ENCODE assay signal across 24 cellular contexts in genomic region chr12:52798003-52798670, GRCh38. TPM values are rescaled to one million over a fixed set of nuclear protein-coding genes. Genes with fewer than 3 reads are reported as not detected.
DNase-seq lines count a peak whose midpoint lies in the region; ATAC-seq and TF ChIP-seq lines count a peak whose summit lies in the region.
"Had no signal": no experiment of that assay in that cellular context is flagged by ENCODE, and none has a peak within 500 bp of the region (broad histone marks: within the 10 kb centered on the region; RNA-seq: fewer than 3 reads in every experiment).

No MANE protein-coding gene starts in this region.

- ATAC-seq in GM18870 (IDR thresholded peaks at IDR 0.05; ENCODE audit: unreplicated experiment) (no peak), GM18873 (IDR thresholded peaks at IDR 0.05; ENCODE audit: low FRiP score, unreplicated experiment) (no peak)
- ATAC-seq: activated T-cell treated with anti-CD3 and anti-CD28 coated beads, Interleukin-2, amount 50 U/mL, for 72 hours; effector memory CD8-positive, alpha-beta T cell; natural killer cell had no signal

- intact Hi-C loops in MCF 10A (cut with micrococcal nuclease): no loop called here
- intact Hi-C loops in breast epithelium (cut with DNase I; ENCODE audit: low total_unique reads): loop anchor here (10.0 kb wide), 1 partner anchor 47 kb away; the partner anchor contains the start of gene KRT78

- DNase-seq in MCF 10A (ENCODE audit: unreplicated experiment) (no peak), breast epithelium (ENCODE audit: low spot score in 2 of 2) (no peak), RWPE1 (ENCODE audit: low spot score) (peak; percentile 64), fibroblast of mammary gland (ENCODE audit: low read depth) (peak; percentile 70), NCI-H1930 (lab: John Stamatoyannopoulos, UW) (no peak)
- no peak for DNase-seq in effector memory CD4-positive, alpha-beta T cell
- DNase-seq: 8988T; activated CD4-positive, alpha-beta memory T cell treated with anti-CD3 and anti-CD28 coated beads for 36 hours; activated naive CD8-positive, alpha-beta T cell treated with anti-CD3 and anti-CD28 coated beads, Interleukin-2, amount 10 ng/mL, durations not matched to agents 7 days and 5 days; activated T-cell treated with anti-CD3 and anti-CD28 coated beads, Interleukin-2, amount 50 U/mL, for 72 hours; CD4-positive, alpha-beta memory T cell; effector memory CD8-positive, alpha-beta T cell; GOT3; natural killer cell; NCI-H1092 treated with DMSO at 0.1 percent for 48 hours; NCI-H748 treated with DMSO at 0.1 percent for 48 hours; stimulated activated CD4-positive, alpha-beta T cell treated with anti-CD3 and anti-CD28 coated beads, Interleukin-12 subunit alpha, Interleukin-12 subunit beta, amount 100 ng/mL, for 4 hours; stimulated activated naive CD4-positive, alpha-beta T cell treated with Interleukin-2 at 50 U/mL for 16 hours; upper lobe of left lung had no signal

- no peak overlapping the region for H3K4me3 ChIP-seq in breast epithelium
- H3K4me3 ChIP-seq in fibroblast of mammary gland (ENCODE audit: control insufficient read depth, low read depth, low read length): no peak overlapping the region
- no peak overlapping the region for H3K4me3 ChIP-seq in effector memory CD4-positive, alpha-beta T cell (ENCODE audit: insufficient read depth, low read depth, low read length, poor library complexity, severe bottlenecking)
- H3K4me3 ChIP-seq: upper lobe of left lung had no signal

- H3K27ac Mint-ChIP-seq in MCF 10A (ENCODE audit: low read depth, unreplicated experiment): peak overlapping the region; percentile 7
- H3K27ac Mint-ChIP-seq: activated CD4-positive, alpha-beta memory T cell treated with anti-CD3 and anti-CD28 coated beads for 36 hours; activated naive CD8-positive, alpha-beta T cell treated with anti-CD3 and anti-CD28 coated beads, Interleukin-2, amount 10 ng/mL, durations not matched to agents 7 days and 5 days; activated T-cell treated with anti-CD3 and anti-CD28 coated beads, Interleukin-2, amount 50 U/mL, for 72 hours; CD4-positive, alpha-beta memory T cell; effector memory CD8-positive, alpha-beta T cell; IgD-negative memory B cell; natural killer cell had no signal

- peaks cover 27% of the 10 kb centered on the region for H3K4me1 Mint-ChIP-seq in MCF 10A (ENCODE audit: insufficient read depth, unreplicated experiment)
- H3K4me1 Mint-ChIP-seq: CD4-positive, alpha-beta memory T cell; IgD-negative memory B cell had no signal

- H3K36me3 ChIP-seq in breast epithelium: no peaks in the 10 kb centered on the region
- no peaks in the 10 kb centered on the region for H3K36me3 ChIP-seq in effector memory CD4-positive, alpha-beta T cell (ENCODE audit: control insufficient read depth, insufficient read depth, low read length)
- H3K36me3 ChIP-seq: upper lobe of left lung had no signal

- no peaks in the 10 kb centered on the region for H3K9me3 ChIP-seq in breast epithelium
- H3K9me3 ChIP-seq in effector memory CD4-positive, alpha-beta T cell (ENCODE audit: control insufficient read depth, low read length): no peaks in the 10 kb centered on the region
- H3K9me3 ChIP-seq: upper lobe of left lung had no signal

- H3K27ac ChIP-seq in breast epithelium: no peak overlapping the region
- no peak overlapping the region for H3K27ac ChIP-seq in RWPE1
- no peak overlapping the region for H3K27ac ChIP-seq in effector memory CD4-positive, alpha-beta T cell (ENCODE audit: insufficient read depth, low read length, poor library complexity, severe bottlenecking)
- H3K27ac ChIP-seq: upper lobe of left lung, VCaP had no signal

- CTCF ChIA-PET in MCF 10A (lab: Yijun Ruan, JAX) (interaction anchor here (0.6 kb wide), 1 partner anchor 11 kb away, joined by 3 read pairs; no protein-coding TSS in a partner anchor), RWPE1 (lab: Yijun Ruan, JAX) (interaction anchor here (0.7 kb wide), 1 partner anchor 25 kb away, joined by 3 read pairs; no protein-coding TSS in a partner anchor)

- no peaks in the 10 kb centered on the region for H3K4me1 ChIP-seq in breast epithelium
- H3K4me1 ChIP-seq in effector memory CD4-positive, alpha-beta T cell (ENCODE audit: control insufficient read depth, insufficient read depth, low read length, poor library complexity, severe bottlenecking): no peaks in the 10 kb centered on the region

- H3K9me3 Mint-ChIP-seq in MCF 10A (ENCODE audit: unreplicated experiment): no peaks in the 10 kb centered on the region
- H3K9me3 Mint-ChIP-seq: activated CD4-positive, alpha-beta memory T cell treated with anti-CD3 and anti-CD28 coated beads for 36 hours; activated naive CD8-positive, alpha-beta T cell treated with anti-CD3 and anti-CD28 coated beads, Interleukin-2, amount 10 ng/mL, durations not matched to agents 7 days and 5 days; activated T-cell treated with anti-CD3 and anti-CD28 coated beads, Interleukin-2, amount 50 U/mL, for 72 hours; effector memory CD8-positive, alpha-beta T cell; IgD-negative memory B cell; natural killer cell had no signal

- POLR2A ChIA-PET in MCF 10A (lab: Yijun Ruan, JAX): interaction anchor here (0.5 to 1.0 kb wide), 3 partner anchors 10 to 321 kb away, joined by 3 to 4 read pairs (median 3); no protein-coding TSS in a partner anchor
- POLR2A ChIA-PET in RWPE1 (lab: Yijun Ruan, JAX; ENCODE audit: low non-redundant PET): no interaction called here

- no peaks in the 10 kb centered on the region for H3K27me3 ChIP-seq in breast epithelium
- no peaks in the 10 kb centered on the region for H3K27me3 ChIP-seq in effector memory CD4-positive, alpha-beta T cell (replicated peaks; ENCODE audit: control insufficient read depth, insufficient read depth, low read length, poor library complexity, severe bottlenecking)
- H3K27me3 ChIP-seq: upper lobe of left lung had no signal

- H3K27me3 Mint-ChIP-seq in MCF 10A (ENCODE audit: insufficient read depth, unreplicated experiment): peaks cover 7% of the 10 kb centered on the region
- H3K27me3 Mint-ChIP-seq: activated CD4-positive, alpha-beta memory T cell treated with anti-CD3 and anti-CD28 coated beads for 36 hours; activated naive CD8-positive, alpha-beta T cell treated with anti-CD3 and anti-CD28 coated beads, Interleukin-2, amount 10 ng/mL, durations not matched to agents 7 days and 5 days had no signal

- BruUV-seq in MCF 10A (replicated peaks; lab: Mats Ljungman, UMichigan): no TSS peak

- no peaks in the 10 kb centered on the region for H3K36me3 Mint-ChIP-seq in MCF 10A (ENCODE audit: insufficient read depth, unreplicated experiment)
- H3K36me3 Mint-ChIP-seq: activated CD4-positive, alpha-beta memory T cell treated with anti-CD3 and anti-CD28 coated beads for 36 hours; activated naive CD8-positive, alpha-beta T cell treated with anti-CD3 and anti-CD28 coated beads, Interleukin-2, amount 10 ng/mL, durations not matched to agents 7 days and 5 days; CD4-positive, alpha-beta memory T cell; IgD-negative memory B cell; natural killer cell had no signal

- no peak overlapping the region for H3K4me3 Mint-ChIP-seq in MCF 10A (ENCODE audit: unreplicated experiment)
- H3K4me3 Mint-ChIP-seq: activated CD4-positive, alpha-beta memory T cell treated with anti-CD3 and anti-CD28 coated beads for 36 hours; activated naive CD8-positive, alpha-beta T cell treated with anti-CD3 and anti-CD28 coated beads, Interleukin-2, amount 10 ng/mL, durations not matched to agents 7 days and 5 days; activated T-cell treated with anti-CD3 and anti-CD28 coated beads, Interleukin-2, amount 50 U/mL, for 72 hours; CD4-positive, alpha-beta memory T cell; effector memory CD8-positive, alpha-beta T cell; IgD-negative memory B cell; natural killer cell had no signal

- no peak for TF ChIP-seq POLR2A in breast epithelium (IDR thresholded peaks at IDR 0.05)

- TF ChIP-seq CTCF in MCF 10A (IDR thresholded peaks at IDR 0.05; ENCODE audit: unreplicated experiment) (no peak), breast epithelium (IDR thresholded peaks at IDR 0.05) (no peak), RWPE1 (conservative IDR thresholded peaks at IDR 0.05; ENCODE audit: low read depth) (no peak), fibroblast of mammary gland (conservative IDR thresholded peaks at IDR 0.05; ENCODE audit: control insufficient read depth, insufficient read depth, low read depth, low read length) (no peak)

RNA-seq across cellular contexts. Expression of gene KRT3, which starts 2.2 kb away (rescaled TPM):
- total RNA-seq in MCF 10A (2022): not detected in 2 replicates
- total RNA-seq in breast epithelium: not detected
- total RNA-seq: activated CD4-positive, alpha-beta memory T cell treated with anti-CD3 and anti-CD28 coated beads for 36 hours; activated naive CD8-positive, alpha-beta T cell treated with anti-CD3 and anti-CD28 coated beads, Interleukin-2, amount 10 ng/mL, durations not matched to agents 7 days and 5 days; activated T-cell treated with anti-CD3 and anti-CD28 coated beads, Interleukin-2, amount 50 U/mL, for 72 hours; CD4-positive, alpha-beta memory T cell; lung microvascular endothelial cell; natural killer cell; upper lobe of left lung had no signal

RNA-seq across cellular contexts. Expression of gene KRT4, which starts 15.8 kb away (rescaled TPM):
- total RNA-seq in MCF 10A (2022): not detected in 2 replicates
- total RNA-seq in breast epithelium: under 1 TPM in 1 of 3 donors, not detected in 2; 0.33 TPM
- total RNA-seq: activated CD4-positive, alpha-beta memory T cell treated with anti-CD3 and anti-CD28 coated beads for 36 hours; activated naive CD8-positive, alpha-beta T cell treated with anti-CD3 and anti-CD28 coated beads, Interleukin-2, amount 10 ng/mL, durations not matched to agents 7 days and 5 days; CD4-positive, alpha-beta memory T cell; lung microvascular endothelial cell; natural killer cell had no signal

RNA-seq across cellular contexts. Expression of gene KRT76, which starts 21.0 kb away (rescaled TPM):
- total RNA-seq in MCF 10A (2022) (not detected in 2 replicates), breast epithelium (not detected)
- total RNA-seq: activated CD4-positive, alpha-beta memory T cell treated with anti-CD3 and anti-CD28 coated beads for 36 hours; activated naive CD8-positive, alpha-beta T cell treated with anti-CD3 and anti-CD28 coated beads, Interleukin-2, amount 10 ng/mL, durations not matched to agents 7 days and 5 days; activated T-cell treated with anti-CD3 and anti-CD28 coated beads, Interleukin-2, amount 50 U/mL, for 72 hours; CD4-positive, alpha-beta memory T cell; lung microvascular endothelial cell; natural killer cell; upper lobe of left lung had no signal

RNA-seq across cellular contexts. Expression of gene KRT79, which starts 36.0 kb away (rescaled TPM):
- total RNA-seq in MCF 10A (2022) (not detected in 2 replicates), breast epithelium (1 to 10 TPM in 1 of 3 donors, under 1 TPM in 1, not detected in 1; 0.48 to 1.3 TPM)
- total RNA-seq: activated CD4-positive, alpha-beta memory T cell treated with anti-CD3 and anti-CD28 coated beads for 36 hours; activated naive CD8-positive, alpha-beta T cell treated with anti-CD3 and anti-CD28 coated beads, Interleukin-2, amount 10 ng/mL, durations not matched to agents 7 days and 5 days; CD4-positive, alpha-beta memory T cell; lung microvascular endothelial cell had no signal

RNA-seq across cellular contexts. Expression of gene KRT78, which starts 50.7 kb away (rescaled TPM):
- total RNA-seq in MCF 10A (2022) (not detected in 2 replicates), breast epithelium (1 to 10 TPM in 1 of 3 donors, not detected in 2; 2.0 TPM)
- total RNA-seq: activated CD4-positive, alpha-beta memory T cell treated with anti-CD3 and anti-CD28 coated beads for 36 hours; activated naive CD8-positive, alpha-beta T cell treated with anti-CD3 and anti-CD28 coated beads, Interleukin-2, amount 10 ng/mL, durations not matched to agents 7 days and 5 days; activated T-cell treated with anti-CD3 and anti-CD28 coated beads, Interleukin-2, amount 50 U/mL, for 72 hours; CD4-positive, alpha-beta memory T cell; lung microvascular endothelial cell; natural killer cell had no signal

Comparison
In these comparisons a context has a peak if more than half of its experiments do, and no peak if none do; other contexts are left out.
1. DNase-seq: peak in RWPE1 (single experiment) and fibroblast of mammary gland (single experiment); none in MCF 10A (single experiment), breast epithelium (0 of 2), effector memory CD4-positive, alpha-beta T cell (0 of 3) and NCI-H1930 (0 of 2).